In genomic region chr1:148317288-148317985, GRCh38 we compare ENCODE assay signal across 11 cellular contexts.
DNase-seq lines count a peak whose midpoint lies in the region; ATAC-seq and TF ChIP-seq lines count a peak whose summit lies in the region.
"Had no signal": no experiment of that assay in that cellular context is flagged by ENCODE, and none has a peak within 500 bp of the region (broad histone marks: within the 10 kb centered on the region; RNA-seq: fewer than 3 reads in every experiment).

No MANE protein-coding gene starts in this region.

- no peak for TF ChIP-seq CTCF in SK-N-SH (IDR thresholded peaks at IDR 0.05)

- no peak for TF ChIP-seq EP300 in SK-N-SH (IDR thresholded peaks at IDR 0.05; ENCODE audit: borderline replicate concordance in 1 of 2, low read depth in 1 of 2, low read length in 1 of 2)

- H3K9ac ChIP-seq in SK-N-SH, result no peak overlapping the region

- H3K4me3 ChIP-seq in SK-N-SH (ENCODE audit: low read depth in 2 of 2, low read length in 1 of 2), result no peak overlapping the region

- ATAC-seq in stimulated activated naive CD8-positive, alpha-beta T cell treated with anti-CD3 and anti-CD28 coated beads, Interleukin-15, amount 100 ng/mL, for 72 hours, result no peak
- no peak for ATAC-seq in GM18909 (IDR thresholded peaks at IDR 0.05; ENCODE audit: poor library complexity, unreplicated experiment)

- no peaks in the 10 kb centered on the region for H3K36me3 ChIP-seq in SK-N-SH (replicated peaks in 1 of 2; ENCODE audit: control insufficient read depth in 1 of 2, insufficient read depth in 2 of 2, low read length in 1 of 2)
- H3K36me3 ChIP-seq: transverse colon had no signal

- no peak overlapping the region for H3K27ac Mint-ChIP-seq in activated naive CD4-positive, alpha-beta T cell treated with anti-CD3 and anti-CD28 coated beads, Interleukin-2, amount 10 ng/mL, durations not matched to agents 7 days and 5 days
- H3K27ac Mint-ChIP-seq in activated T-helper 1 cell treated with anti-CD3 and anti-CD28 coated beads, Interleukin-12 subunit alpha, Interleukin-12 subunit beta, Interleukin-2, Interleukin-4 antibody, amounts not matched to agents 30 ng/mL and 10 ng/mL and 1 ng/mL, durations not matched to agents 14 hours and 24 hours and 36 hours, result no peak overlapping the region
- no peak overlapping the region for H3K27ac Mint-ChIP-seq in stimulated activated naive CD8-positive, alpha-beta T cell treated with anti-CD3 and anti-CD28 coated beads, Interleukin-15, amount 100 ng/mL, for 72 hours
- H3K27ac Mint-ChIP-seq: HFFc6 had no signal

- H3K9me3 ChIP-seq in SK-N-SH, result no peaks in the 10 kb centered on the region
- H3K9me3 ChIP-seq: transverse colon had no signal

- no peaks in the 10 kb centered on the region for H4K20me1 ChIP-seq in SK-N-SH (ENCODE audit: insufficient read depth)

- no peak overlapping the region for H3K4me2 ChIP-seq in SK-N-SH

- WGBS in SK-N-SH (ENCODE audit: low lambda C conversion rate), result 38% methylated on average over 25 of the region's 42 CpGs

- no peak overlapping the region for H2AFZ ChIP-seq in SK-N-SH (ENCODE audit: low read depth)

- peaks cover 36% of the 10 kb centered on the region for H3K4me1 Mint-ChIP-seq in activated naive CD4-positive, alpha-beta T cell treated with anti-CD3 and anti-CD28 coated beads, Interleukin-2, amount 10 ng/mL, durations not matched to agents 7 days and 5 days
- peaks cover 41% of the 10 kb centered on the region for H3K4me1 Mint-ChIP-seq in activated T-helper 1 cell treated with anti-CD3 and anti-CD28 coated beads, Interleukin-12 subunit alpha, Interleukin-12 subunit beta, Interleukin-2, Interleukin-4 antibody, amounts not matched to agents 30 ng/mL and 10 ng/mL and 1 ng/mL, durations not matched to agents 14 hours and 24 hours and 36 hours (ENCODE audit: low read depth)
- H3K4me1 Mint-ChIP-seq in stimulated activated naive CD8-positive, alpha-beta T cell treated with anti-CD3 and anti-CD28 coated beads, Interleukin-15, amount 100 ng/mL, for 72 hours, result peaks cover 38% of the 10 kb centered on the region

- no peak for DNase-seq in activated naive CD4-positive, alpha-beta T cell treated with anti-CD3 and anti-CD28 coated beads, Interleukin-2, amount 10 ng/mL, durations not matched to agents 7 days and 5 days
- no peak for DNase-seq in activated naive CD4-positive, alpha-beta T cell treated with Interleukin-2 at 50 U/mL for 16 hours
- no peak for DNase-seq in activated T-helper 1 cell treated with anti-CD3 and anti-CD28 coated beads, Interleukin-12 subunit alpha, Interleukin-12 subunit beta, Interleukin-2, Interleukin-4 antibody, amounts not matched to agents 30 ng/mL and 10 ng/mL and 1 ng/mL, durations not matched to agents 14 hours and 24 hours and 36 hours (ENCODE audit: low spot score)
- DNase-seq in iPS-NIHi11 (ENCODE audit: low spot score) (peak; percentile 63), dermis blood vessel endothelial cell (no peak), SK-N-SH (no peak)
- no peak for DNase-seq in stimulated activated naive CD8-positive, alpha-beta T cell treated with anti-CD3 and anti-CD28 coated beads, Interleukin-15, amount 100 ng/mL, for 72 hours
- DNase-seq: HFFc6, T1000, transverse colon had no signal

- H3F3A ChIP-seq in SK-N-SH (replicated peaks; ENCODE audit: insufficient read depth), result no peaks in the 10 kb centered on the region

- peaks cover 57% of the 10 kb centered on the region for H3K27me3 Mint-ChIP-seq in activated naive CD4-positive, alpha-beta T cell treated with anti-CD3 and anti-CD28 coated beads, Interleukin-2, amount 10 ng/mL, durations not matched to agents 7 days and 5 days
- peaks cover 33% of the 10 kb centered on the region for H3K27me3 Mint-ChIP-seq in activated T-helper 1 cell treated with anti-CD3 and anti-CD28 coated beads, Interleukin-12 subunit alpha, Interleukin-12 subunit beta, Interleukin-2, Interleukin-4 antibody, amounts not matched to agents 30 ng/mL and 10 ng/mL and 1 ng/mL, durations not matched to agents 14 hours and 24 hours and 36 hours (ENCODE audit: insufficient read depth)
- peaks cover 39% of the 10 kb centered on the region for H3K27me3 Mint-ChIP-seq in stimulated activated naive CD8-positive, alpha-beta T cell treated with anti-CD3 and anti-CD28 coated beads, Interleukin-15, amount 100 ng/mL, for 72 hours

- H3K79me2 ChIP-seq in SK-N-SH (ENCODE audit: insufficient read depth), result no peaks in the 10 kb centered on the region

- no peaks in the 10 kb centered on the region for H3K36me3 Mint-ChIP-seq in activated naive CD4-positive, alpha-beta T cell treated with anti-CD3 and anti-CD28 coated beads, Interleukin-2, amount 10 ng/mL, durations not matched to agents 7 days and 5 days
- peaks cover 1% of the 10 kb centered on the region for H3K36me3 Mint-ChIP-seq in activated T-helper 1 cell treated with anti-CD3 and anti-CD28 coated beads, Interleukin-12 subunit alpha, Interleukin-12 subunit beta, Interleukin-2, Interleukin-4 antibody, amounts not matched to agents 30 ng/mL and 10 ng/mL and 1 ng/mL, durations not matched to agents 14 hours and 24 hours and 36 hours (ENCODE audit: low read depth)

- intact Hi-C loops in activated T-helper 1 cell treated with anti-CD3 and anti-CD28 coated beads, Interleukin-12 subunit alpha, Interleukin-12 subunit beta, Interleukin-2, Interleukin-4 antibody, amounts not matched to agents 30 ng/mL and 10 ng/mL and 1 ng/mL, durations not matched to agents 14 hours and 24 hours and 36 hours (cut with micrococcal nuclease), result no loop called here

- H3K9me3 Mint-ChIP-seq in activated naive CD4-positive, alpha-beta T cell treated with anti-CD3 and anti-CD28 coated beads, Interleukin-2, amount 10 ng/mL, durations not matched to agents 7 days and 5 days, result no peaks in the 10 kb centered on the region
- peaks cover 7% of the 10 kb centered on the region for H3K9me3 Mint-ChIP-seq in activated T-helper 1 cell treated with anti-CD3 and anti-CD28 coated beads, Interleukin-12 subunit alpha, Interleukin-12 subunit beta, Interleukin-2, Interleukin-4 antibody, amounts not matched to agents 30 ng/mL and 10 ng/mL and 1 ng/mL, durations not matched to agents 14 hours and 24 hours and 36 hours
- H3K9me3 Mint-ChIP-seq in stimulated activated naive CD8-positive, alpha-beta T cell treated with anti-CD3 and anti-CD28 coated beads, Interleukin-15, amount 100 ng/mL, for 72 hours, result no peaks in the 10 kb centered on the region
- H3K9me3 Mint-ChIP-seq: HFFc6 had no signal

- no peak overlapping the region for H3K27ac ChIP-seq in SK-N-SH (ENCODE audit: low read depth in 2 of 2, low read length in 1 of 2)

- POLR2A ChIA-PET in SK-N-SH (lab: Yijun Ruan, JAX), result no interaction called here

- peaks cover 24% of the 10 kb centered on the region; the same call in 1 of the 2 replicates for H3K27me3 ChIP-seq in SK-N-SH (ENCODE audit: insufficient read depth)

- no peaks in the 10 kb centered on the region for H3K4me1 ChIP-seq in SK-N-SH (ENCODE audit: control insufficient read depth in 1 of 2, insufficient read depth in 2 of 2, low read depth in 1 of 2, low read length in 1 of 2)

- no peak for TF ChIP-seq RAD21 in SK-N-SH (IDR thresholded peaks at IDR 0.05; ENCODE audit: low read length)

- H3K9me2 ChIP-seq in SK-N-SH, result no peaks in the 10 kb centered on the region

- peak overlapping the region; percentile 76 for H3K4me3 Mint-ChIP-seq in activated naive CD4-positive, alpha-beta T cell treated with anti-CD3 and anti-CD28 coated beads, Interleukin-2, amount 10 ng/mL, durations not matched to agents 7 days and 5 days
- peak overlapping the region; percentile 89 for H3K4me3 Mint-ChIP-seq in activated T-helper 1 cell treated with anti-CD3 and anti-CD28 coated beads, Interleukin-12 subunit alpha, Interleukin-12 subunit beta, Interleukin-2, Interleukin-4 antibody, amounts not matched to agents 30 ng/mL and 10 ng/mL and 1 ng/mL, durations not matched to agents 14 hours and 24 hours and 36 hours
- peak overlapping the region; percentile 89 to 97 for H3K4me3 Mint-ChIP-seq in stimulated activated naive CD8-positive, alpha-beta T cell treated with anti-CD3 and anti-CD28 coated beads, Interleukin-15, amount 100 ng/mL, for 72 hours
- H3K4me3 Mint-ChIP-seq: HFFc6 had no signal

- CTCF ChIA-PET in activated naive CD4-positive, alpha-beta T cell treated with anti-CD3 and anti-CD28 coated beads, Interleukin-2, amount 10 ng/mL, durations not matched to agents 7 days and 5 days (lab: Charles Lee), result no interaction called here
- CTCF ChIA-PET in SK-N-SH (lab: Yijun Ruan, JAX), result no interaction called here

TF ChIP-seq in SK-N-SH, 30 proteins besides CTCF, POLR2A, EP300 and RAD21 (continues in another document):
- TF ChIP-seq, protein P1, sequence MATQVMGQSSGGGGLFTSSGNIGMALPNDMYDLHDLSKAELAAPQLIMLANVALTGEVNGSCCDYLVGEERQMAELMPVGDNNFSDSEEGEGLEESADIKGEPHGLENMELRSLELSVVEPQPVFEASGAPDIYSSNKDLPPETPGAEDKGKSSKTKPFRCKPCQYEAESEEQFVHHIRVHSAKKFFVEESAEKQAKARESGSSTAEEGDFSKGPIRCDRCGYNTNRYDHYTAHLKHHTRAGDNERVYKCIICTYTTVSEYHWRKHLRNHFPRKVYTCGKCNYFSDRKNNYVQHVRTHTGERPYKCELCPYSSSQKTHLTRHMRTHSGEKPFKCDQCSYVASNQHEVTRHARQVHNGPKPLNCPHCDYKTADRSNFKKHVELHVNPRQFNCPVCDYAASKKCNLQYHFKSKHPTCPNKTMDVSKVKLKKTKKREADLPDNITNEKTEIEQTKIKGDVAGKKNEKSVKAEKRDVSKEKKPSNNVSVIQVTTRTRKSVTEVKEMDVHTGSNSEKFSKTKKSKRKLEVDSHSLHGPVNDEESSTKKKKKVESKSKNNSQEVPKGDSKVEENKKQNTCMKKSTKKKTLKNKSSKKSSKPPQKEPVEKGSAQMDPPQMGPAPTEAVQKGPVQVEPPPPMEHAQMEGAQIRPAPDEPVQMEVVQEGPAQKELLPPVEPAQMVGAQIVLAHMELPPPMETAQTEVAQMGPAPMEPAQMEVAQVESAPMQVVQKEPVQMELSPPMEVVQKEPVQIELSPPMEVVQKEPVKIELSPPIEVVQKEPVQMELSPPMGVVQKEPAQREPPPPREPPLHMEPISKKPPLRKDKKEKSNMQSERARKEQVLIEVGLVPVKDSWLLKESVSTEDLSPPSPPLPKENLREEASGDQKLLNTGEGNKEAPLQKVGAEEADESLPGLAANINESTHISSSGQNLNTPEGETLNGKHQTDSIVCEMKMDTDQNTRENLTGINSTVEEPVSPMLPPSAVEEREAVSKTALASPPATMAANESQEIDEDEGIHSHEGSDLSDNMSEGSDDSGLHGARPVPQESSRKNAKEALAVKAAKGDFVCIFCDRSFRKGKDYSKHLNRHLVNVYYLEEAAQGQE (IDR thresholded peaks at IDR 0.05; ENCODE audit: low read depth, low read length), result no peak
